In genomic region chr16:58409316-58409973, GRCh38 we compare ENCODE assay signal across 8 cellular contexts. TPM values are rescaled to one million over a fixed set of nuclear protein-coding genes. Genes with fewer than 3 reads are reported as not detected.
DNase-seq lines count a peak whose midpoint lies in the region; FAIRE-seq and TF ChIP-seq lines count a peak whose summit lies in the region.

No MANE protein-coding gene starts in this region.

- H3K4me1 Mint-ChIP-seq in activated CD4-positive, alpha-beta memory T cell treated with anti-CD3 and anti-CD28 coated beads for 36 hours (ENCODE audit: low read depth), result no peaks in the 10 kb centered on the region

- no peak for TF ChIP-seq EP300 in suprapubic skin (IDR thresholded peaks at IDR 0.05)

- no peak overlapping the region for H3K9ac ChIP-seq in kidney (ENCODE audit: low read length in 2 of 2)

- H3K27me3 Mint-ChIP-seq in activated CD4-positive, alpha-beta memory T cell treated with anti-CD3 and anti-CD28 coated beads for 36 hours, result no peaks in the 10 kb centered on the region

- H3K27me3 ChIP-seq in suprapubic skin, result no peaks in the 10 kb centered on the region

- POLR2A ChIA-PET in activated CD4-positive, alpha-beta memory T cell treated with anti-CD3 and anti-CD28 coated beads for 36 hours (lab: Charles Lee), result no interaction called here
- POLR2A ChIA-PET in GM10248 (lab: Yijun Ruan, JAX), result no interaction called here

- no peak overlapping the region for H3K27ac Mint-ChIP-seq in activated CD4-positive, alpha-beta memory T cell treated with anti-CD3 and anti-CD28 coated beads for 36 hours

- CTCF ChIA-PET in activated CD4-positive, alpha-beta memory T cell treated with anti-CD3 and anti-CD28 coated beads for 36 hours (lab: Charles Lee), result no interaction called here
- CTCF ChIA-PET in GM10248 (lab: Yijun Ruan, JAX), result interaction anchor here (1.1 to 1.7 kb wide), 3 partner anchors 17 to 72 kb away, joined by 3 to 5 read pairs (median 3); no protein-coding TSS in a partner anchor

- FAIRE-seq in kidney (lab: Jason Lieb, UNC), result no peak

- H3K9me3 ChIP-seq in suprapubic skin, result no peaks in the 10 kb centered on the region
- H3K9me3 ChIP-seq in kidney (ENCODE audit: control insufficient read depth in 1 of 2, low read length in 2 of 2), result no peaks in the 10 kb centered on the region

- intact Hi-C loops in activated CD4-positive, alpha-beta memory T cell treated with anti-CD3 and anti-CD28 coated beads for 36 hours (cut with micrococcal nuclease), result no loop called here
- intact Hi-C loops in kidney (cut with DNase I), result no loop called here

- TF ChIP-seq CTCF in suprapubic skin (IDR thresholded peaks at IDR 0.05), result no peak
- no peak for TF ChIP-seq CTCF in kidney (IDR thresholded peaks at IDR 0.05; ENCODE audit: borderline replicate concordance, extremely low read depth, insufficient read depth)
- TF ChIP-seq CTCF in GM10248 (IDR thresholded peaks at IDR 0.05; ENCODE audit: control extremely low read depth, extremely low read depth, low read depth, missing control alignments), result no peak

- H3K4me3 ChIP-seq in suprapubic skin, result no peak overlapping the region
- no peak overlapping the region for H3K4me3 ChIP-seq in kidney (ENCODE audit: low read length in 2 of 2)

- DNase-seq in M059J (ENCODE audit: low read depth), result peak; percentile 91
- peak; percentile 71 for DNase-seq in dedifferentiated amniotic fluid mesenchymal stem cell (ENCODE audit: extremely low spot score)
- DNase-seq in kidney tubule cell (ENCODE audit: low spot score), result peak; percentile 66
- DNase-seq in suprapubic skin (ENCODE audit: low spot score in 2 of 2), result peak in 1 of 2 donors; percentile 80
- no peak for DNase-seq in superior temporal gyrus (ENCODE audit: extremely low spot score)
- DNase-seq in activated CD4-positive, alpha-beta memory T cell treated with anti-CD3 and anti-CD28 coated beads for 36 hours, result no peak
- no peak for DNase-seq in kidney
- no peak for DNase-seq in GM10248 (ENCODE audit: extremely low spot score)

- 44% methylated on average over 6 of the region's 6 CpGs for WGBS in suprapubic skin

- H3K4me3 Mint-ChIP-seq in activated CD4-positive, alpha-beta memory T cell treated with anti-CD3 and anti-CD28 coated beads for 36 hours, result no peak overlapping the region

- TF ChIP-seq POLR2A in suprapubic skin (IDR thresholded peaks at IDR 0.05), result no peak

- no peaks in the 10 kb centered on the region for H3K36me3 ChIP-seq in suprapubic skin
- H3K36me3 ChIP-seq in kidney (ENCODE audit: control insufficient read depth in 1 of 2, insufficient read depth in 2 of 2, low read length in 2 of 2), result no peaks in the 10 kb centered on the region

- H3K27ac ChIP-seq in suprapubic skin (peak overlapping the region; percentile 56), kidney (ENCODE audit: low read depth in 2 of 2, low read length in 2 of 2) (no peak overlapping the region)

- H3K36me3 Mint-ChIP-seq in activated CD4-positive, alpha-beta memory T cell treated with anti-CD3 and anti-CD28 coated beads for 36 hours, result peaks cover 4% of the 10 kb centered on the region

- peaks cover 30% of the 10 kb centered on the region for H3K4me1 ChIP-seq in suprapubic skin
- no peaks in the 10 kb centered on the region for H3K4me1 ChIP-seq in kidney (ENCODE audit: control insufficient read depth in 1 of 2, insufficient read depth in 1 of 2, low read depth in 1 of 2, low read length in 2 of 2)

- no peaks in the 10 kb centered on the region for H3K9me3 Mint-ChIP-seq in activated CD4-positive, alpha-beta memory T cell treated with anti-CD3 and anti-CD28 coated beads for 36 hours

RNA-seq across cellular contexts. Expression of gene GINS3, which starts 17.2 kb away (rescaled TPM):
- 26.3 and 27.1 TPM in 2 replicates for total RNA-seq in M059J (2014; rRNA removed; shearing (Covaris generic))
- total RNA-seq in suprapubic skin (1 to 10 TPM; 2.6 to 9.6 (median 6.8) TPM), kidney (2.6 TPM)
- total RNA-seq in activated CD4-positive, alpha-beta memory T cell treated with anti-CD3 and anti-CD28 coated beads for 36 hours, result 10 to 100 TPM; 13.8 to 14.0 TPM
- 2.4 TPM for polyA plus RNA-seq in kidney (ENCODE audit: insufficient read depth, low read depth, low replicate concordance)

Comparison
In these comparisons a context has a peak if more than half of its experiments do, and no peak if none do; other contexts are left out.
1. DNase-seq: peak in M059J (single experiment), dedifferentiated amniotic fluid mesenchymal stem cell (single experiment) and kidney tubule cell (single experiment); none in superior temporal gyrus (single experiment), activated CD4-positive, alpha-beta memory T cell treated with anti-CD3 and anti-CD28 coated beads for 36 hours (single experiment), kidney (single experiment) and GM10248 (single experiment).